In genomic region chr11:1755344-1756023, GRCh38 we compare ENCODE assay signal across 14 cellular contexts. TPM values are rescaled to one million over a fixed set of nuclear protein-coding genes. Genes with fewer than 3 reads are reported as not detected.
DNase-seq lines count a peak whose midpoint lies in the region; ATAC-seq and TF ChIP-seq lines count a peak whose summit lies in the region.
"Had no signal": no experiment of that assay in that cellular context is flagged by ENCODE, and none has a peak within 500 bp of the region (broad histone marks: within the 10 kb centered on the region; RNA-seq: fewer than 3 reads in every experiment).

No MANE protein-coding gene starts in this region.

- H3K4me3 Mint-ChIP-seq in activated T-cell treated with anti-CD3 and anti-CD28 coated beads, Interleukin-2, amount 50 U/mL, for 24 hours: no peak overlapping the region
- peak overlapping the region; percentile 53 for H3K4me3 Mint-ChIP-seq in T-helper 17 cell

- H3K4me3 ChIP-seq in right cardiac atrium (ENCODE audit: low read length): no peak overlapping the region
- H3K4me3 ChIP-seq in suprapubic skin: no peak overlapping the region
- H3K4me3 ChIP-seq: thyroid gland had no signal

- peaks cover 9% of the 10 kb centered on the region for H3K4me1 ChIP-seq in right cardiac atrium (ENCODE audit: control insufficient read depth, insufficient read depth, low read length)
- H3K4me1 ChIP-seq in suprapubic skin: peaks cover 66% of the 10 kb centered on the region
- H3K4me1 ChIP-seq: parathyroid adenoma had no signal

- ATAC-seq in T-helper 17 cell (no peak), right cardiac atrium (peak; percentile 18 to 47), GM18858 (IDR thresholded peaks at IDR 0.05; ENCODE audit: unreplicated experiment) (no peak), GM19351 (IDR thresholded peaks at IDR 0.05; ENCODE audit: unreplicated experiment) (no peak)

- peak overlapping the region; percentile 6 for H3K27ac Mint-ChIP-seq in activated T-cell treated with anti-CD3 and anti-CD28 coated beads, Interleukin-2, amount 50 U/mL, for 24 hours
- peak overlapping the region; percentile 32 for H3K27ac Mint-ChIP-seq in T-helper 17 cell
- H3K27ac Mint-ChIP-seq: IgD-negative memory B cell had no signal

- TF ChIP-seq POLR2A in suprapubic skin (IDR thresholded peaks at IDR 0.05): no peak

- H3K4me1 Mint-ChIP-seq in activated T-cell treated with anti-CD3 and anti-CD28 coated beads, Interleukin-2, amount 50 U/mL, for 24 hours (ENCODE audit: low read depth): peaks cover 60% of the 10 kb centered on the region
- peaks cover 33% of the 10 kb centered on the region for H3K4me1 Mint-ChIP-seq in T-helper 17 cell

- peak; percentile 38 for DNase-seq in activated T-cell treated with anti-CD3 and anti-CD28 coated beads, Interleukin-2, amount 50 U/mL, for 24 hours
- DNase-seq in activated T-cell treated with anti-CD3 and anti-CD28 coated beads for 4 hours: no peak
- no peak for DNase-seq in T-helper 17 cell
- peak in 2 of 3 donors; percentile 87 for DNase-seq in right cardiac atrium
- no peak for DNase-seq in suprapubic skin (ENCODE audit: low spot score in 2 of 2)
- no peak for DNase-seq in OCI-M1 (lab: John Stamatoyannopoulos, UW)
- DNase-seq: AML-193, NCI-H2227 treated with DMSO at 0.1 percent for 48 hours, SHP77 treated with DMSO at 0.1 percent for 48 hours, thyroid gland had no signal

- TF ChIP-seq CTCF in suprapubic skin (IDR thresholded peaks at IDR 0.05): no peak

- H3K27me3 ChIP-seq in right cardiac atrium (ENCODE audit: control insufficient read depth, insufficient read depth): no peaks in the 10 kb centered on the region
- H3K27me3 ChIP-seq in suprapubic skin: no peaks in the 10 kb centered on the region
- H3K27me3 ChIP-seq: thyroid gland had no signal

- H3K36me3 Mint-ChIP-seq in activated T-cell treated with anti-CD3 and anti-CD28 coated beads, Interleukin-2, amount 50 U/mL, for 24 hours (ENCODE audit: low read depth): peaks cover 41% of the 10 kb centered on the region
- no peaks in the 10 kb centered on the region for H3K36me3 Mint-ChIP-seq in T-helper 17 cell (ENCODE audit: low read depth)

- no peaks in the 10 kb centered on the region for H3K9me3 Mint-ChIP-seq in activated T-cell treated with anti-CD3 and anti-CD28 coated beads, Interleukin-2, amount 50 U/mL, for 24 hours
- H3K9me3 Mint-ChIP-seq: IgD-negative memory B cell had no signal

- intact Hi-C loops in right cardiac atrium (cut with DNase I): no loop called here

- H3K27ac ChIP-seq in right cardiac atrium (ENCODE audit: low read length): peak overlapping the region; percentile 48
- peak overlapping the region; percentile 34 for H3K27ac ChIP-seq in suprapubic skin
- H3K27ac ChIP-seq: parathyroid adenoma, thyroid gland had no signal

- WGBS in right cardiac atrium: 64% methylated on average over 17 of the region's 17 CpGs
- WGBS in suprapubic skin: 45% methylated on average over 17 of the region's 17 CpGs

- no peaks in the 10 kb centered on the region for H3K9me3 ChIP-seq in T-helper 17 cell (ENCODE audit: control insufficient read depth, low read length, poor library complexity, severe bottlenecking)
- H3K9me3 ChIP-seq in right cardiac atrium (ENCODE audit: control insufficient read depth, low read length): no peaks in the 10 kb centered on the region
- H3K9me3 ChIP-seq in suprapubic skin: no peaks in the 10 kb centered on the region
- H3K9me3 ChIP-seq: thyroid gland had no signal

- TF ChIP-seq EP300 in suprapubic skin (IDR thresholded peaks at IDR 0.05): no peak

- peaks cover 4% of the 10 kb centered on the region for H3K27me3 Mint-ChIP-seq in activated T-cell treated with anti-CD3 and anti-CD28 coated beads, Interleukin-2, amount 50 U/mL, for 24 hours
- H3K27me3 Mint-ChIP-seq in T-helper 17 cell: peaks cover 3% of the 10 kb centered on the region

- H3K36me3 ChIP-seq in suprapubic skin: peaks cover 81% of the 10 kb centered on the region

RNA-seq across cellular contexts. Expression of gene IFITM10, which starts 5.1 kb away (rescaled TPM):
- total RNA-seq in T-helper 17 cell: under 1 TPM; 0.78 to 0.90 TPM
- 1 to 10 TPM in 1 of 4 donors, under 1 TPM in 3; 0.48 to 1.0 (median 0.59) TPM for total RNA-seq in right cardiac atrium
- polyA plus RNA-seq in right cardiac atrium: 0.25 TPM
- 1 to 10 TPM; 2.6 to 7.6 (median 6.9) TPM for total RNA-seq in suprapubic skin

RNA-seq across cellular contexts. Expression of gene CTSD, which starts 8.2 kb away (rescaled TPM):
- total RNA-seq in T-helper 17 cell: 10 to 100 TPM; 79.6 to 83.2 TPM
- total RNA-seq in right cardiac atrium: 100 to 1,000 TPM; 674 to 717 (median 700) TPM
- 748 TPM for polyA plus RNA-seq in right cardiac atrium
- total RNA-seq in suprapubic skin: 100 to 1,000 TPM; 319 to 596 (median 469) TPM

RNA-seq across cellular contexts. Expression of gene KRTAP5-6, which starts 58.5 kb away (rescaled TPM):
- not detected for total RNA-seq in T-helper 17 cell
- not detected for total RNA-seq in right cardiac atrium
- not detected for polyA plus RNA-seq in right cardiac atrium
- 10 to 100 TPM in 1 of 4 donors, 1 to 10 TPM in 1, not detected in 2; 2.3 to 24.1 TPM for total RNA-seq in suprapubic skin
- total RNA-seq: thyroid gland had no signal
- polyA plus RNA-seq: IgD-negative memory B cell had no signal

Comparison
In these comparisons a context has a peak if more than half of its experiments do, and no peak if none do; other contexts are left out.
1. DNase-seq: peak in activated T-cell treated with anti-CD3 and anti-CD28 coated beads, Interleukin-2, amount 50 U/mL, for 24 hours (single experiment) and right cardiac atrium (2 of 3); none in activated T-cell treated with anti-CD3 and anti-CD28 coated beads for 4 hours (single experiment), T-helper 17 cell (0 of 3), suprapubic skin (0 of 2) and OCI-M1 (single experiment).
2. ATAC-seq: peak in right cardiac atrium (2 of 2); none in T-helper 17 cell (single experiment), GM18858 (single experiment) and GM19351 (single experiment).